In genomic region chrX:30643313-30643821, GRCh38 we compare ENCODE assay signal across 1 cellular context.
TF ChIP-seq lines count a peak whose summit lies in the region.

No MANE protein-coding gene starts in this region.

TF ChIP-seq in HepG2, 621 proteins besides CTCF, POLR2A, EP300 and RAD21 (continued from another document and continues in another):
- TF ChIP-seq ATF3 (CRISPR knock-in tag; IDR thresholded peaks at IDR 0.05) (peak; percentile 77; the same call in 1 of the 2 replicates), SALL1 (CRISPR knock-in tag; IDR thresholded peaks at IDR 0.05) (0 out of 2 replicates have a peak, but pooled peaks have one; percentile 18), ZNF501 (CRISPR knock-in tag; IDR thresholded peaks at IDR 0.05) (no peak), ZKSCAN8 (CRISPR knock-in tag; IDR thresholded peaks at IDR 0.05; ENCODE audit: borderline replicate concordance) (peak; percentile 84; the same call in 1 of the 2 replicates), ZNF678 (CRISPR knock-in tag; IDR thresholded peaks at IDR 0.05) (no peak), ZBTB43 (CRISPR knock-in tag; conservative IDR thresholded peaks at IDR 0.05) (0 out of 2 replicates have a peak, but pooled peaks have one; percentile 55), ZNF614 (CRISPR knock-in tag; IDR thresholded peaks at IDR 0.05; ENCODE audit: borderline replicate concordance) (no peak), KAT2B (IDR thresholded peaks at IDR 0.05; ENCODE audit: borderline replicate concordance, low read depth, low read length) (no peak), SOX5 (CRISPR knock-in tag; IDR thresholded peaks at IDR 0.05; ENCODE audit: borderline replicate concordance) (peak; percentile 74; the same call in 1 of the 2 replicates), ZNF704 (CRISPR knock-in tag; IDR thresholded peaks at IDR 0.05; ENCODE audit: borderline replicate concordance) (no peak), ZNF879 (CRISPR knock-in tag; IDR thresholded peaks at IDR 0.05) (no peak), SMARCC2 (IDR thresholded peaks at IDR 0.05) (no peak), CBX5 (CRISPR knock-in tag; IDR thresholded peaks at IDR 0.05; ENCODE audit: borderline replicate concordance) (no peak), MIXL1 (CRISPR knock-in tag; IDR thresholded peaks at IDR 0.05) (peak; percentile 70; the same call in 1 of the 2 replicates), TEF (CRISPR knock-in tag; IDR thresholded peaks at IDR 0.05) (no peak), ZNF296 (CRISPR knock-in tag; conservative IDR thresholded peaks at IDR 0.05) (no peak), JDP2 (CRISPR knock-in tag; IDR thresholded peaks at IDR 0.05; ENCODE audit: borderline replicate concordance) (no peak), RXRB (CRISPR knock-in tag; IDR thresholded peaks at IDR 0.05; ENCODE audit: borderline replicate concordance) (peak; percentile 84), TCF7 (IDR thresholded peaks at IDR 0.05; ENCODE audit: low read depth) (peak; percentile 93), ZNF547 (CRISPR knock-in tag; IDR thresholded peaks at IDR 0.05) (no peak), ATM (IDR thresholded peaks at IDR 0.05; ENCODE audit: borderline replicate concordance) (no peak), JUND (CRISPR knock-in tag; IDR thresholded peaks at IDR 0.05) (no peak; the same call in 1 of the 2 replicates), NPAS2 (CRISPR knock-in tag; IDR thresholded peaks at IDR 0.05; ENCODE audit: borderline replicate concordance) (no peak), FIP1L1 (IDR thresholded peaks at IDR 0.05; ENCODE audit: borderline replicate concordance, insufficient read depth, low read depth, low read length) (no peak), FOXO1 (CRISPR knock-in tag; IDR thresholded peaks at IDR 0.05) (peak; percentile 77; the same call in 1 of the 2 replicates), SP5 (CRISPR knock-in tag; IDR thresholded peaks at IDR 0.05; ENCODE audit: borderline replicate concordance, low read depth) (no peak), FOSL1 (CRISPR knock-in tag; IDR thresholded peaks at IDR 0.05; ENCODE audit: borderline replicate concordance) (no peak), HOXA3 (CRISPR knock-in tag; IDR thresholded peaks at IDR 0.05) (no peak), SUZ12 (IDR thresholded peaks at IDR 0.05; ENCODE audit: low read depth, low read length) (no peak), ERF (CRISPR knock-in tag; IDR thresholded peaks at IDR 0.05) (peak; percentile 66; the same call in 1 of the 2 replicates), ZC3H4 (CRISPR knock-in tag; IDR thresholded peaks at IDR 0.05; ENCODE audit: borderline replicate concordance) (no peak), ISX (CRISPR knock-in tag; conservative IDR thresholded peaks at IDR 0.05) (no peak), NFATC3 (CRISPR knock-in tag; IDR thresholded peaks at IDR 0.05) (no peak), ZNF737 (CRISPR knock-in tag; IDR thresholded peaks at IDR 0.05; ENCODE audit: borderline replicate concordance) (no peak), MEIS1 (CRISPR knock-in tag; IDR thresholded peaks at IDR 0.05; ENCODE audit: borderline replicate concordance) (no peak), SMAD3 (CRISPR knock-in tag; IDR thresholded peaks at IDR 0.05) (peak; percentile 52; the same call in 1 of the 2 replicates), CENPBD1 (CRISPR knock-in tag; IDR thresholded peaks at IDR 0.05; ENCODE audit: borderline replicate concordance, low read depth) (no peak), SMAD1 (CRISPR knock-in tag; IDR thresholded peaks at IDR 0.05; ENCODE audit: borderline replicate concordance, low read depth) (no peak), HOXD1 (CRISPR knock-in tag; IDR thresholded peaks at IDR 0.05) (no peak; the same call in 1 of the 2 replicates), GATAD1 (CRISPR knock-in tag; IDR thresholded peaks at IDR 0.05) (peak; percentile 43), ZNF136 (CRISPR knock-in tag; IDR thresholded peaks at IDR 0.05; ENCODE audit: low read depth) (no peak), ATAD3A (CRISPR knock-in tag; IDR thresholded peaks at IDR 0.05) (no peak), MTF2 (CRISPR knock-in tag; IDR thresholded peaks at IDR 0.05; ENCODE audit: borderline replicate concordance) (no peak), SOX13 (IDR thresholded peaks at IDR 0.05) (no peak), SOX13 (CRISPR knock-in tag; conservative IDR thresholded peaks at IDR 0.05 in 1 of 2, IDR thresholded peaks at IDR 0.05 in 1 of 2) (peak in 1 of 2 experiments; percentile 76; a peak in 2 of 4 replicates), PPARG (CRISPR knock-in tag; conservative IDR thresholded peaks at IDR 0.05) (peak; percentile 79), ZNF510 (CRISPR knock-in tag; IDR thresholded peaks at IDR 0.05; ENCODE audit: low read depth) (no peak), GATA4 (IDR thresholded peaks at IDR 0.05; ENCODE audit: borderline replicate concordance, low read depth) (peak; percentile 83; the same call in 1 of the 2 replicates), ZEB1 (IDR thresholded peaks at IDR 0.05; ENCODE audit: insufficient replicate concordance, low read depth) (no peak), HBP1 (CRISPR knock-in tag; IDR thresholded peaks at IDR 0.05; ENCODE audit: low read depth) (no peak), PHF21A (CRISPR knock-in tag; IDR thresholded peaks at IDR 0.05) (no peak), ZSCAN21 (CRISPR knock-in tag; IDR thresholded peaks at IDR 0.05; ENCODE audit: borderline replicate concordance) (no peak), BHLHE40 (IDR thresholded peaks at IDR 0.05; ENCODE audit: low read length) (no peak), ZNF30 (CRISPR knock-in tag; IDR thresholded peaks at IDR 0.05) (no peak), ZNF792 (CRISPR knock-in tag; IDR thresholded peaks at IDR 0.05) (no peak), ZSCAN22 (CRISPR knock-in tag; IDR thresholded peaks at IDR 0.05) (no peak), ZNF24 (IDR thresholded peaks at IDR 0.05) (no peak)
- TF ChIP-seq, protein P1, sequence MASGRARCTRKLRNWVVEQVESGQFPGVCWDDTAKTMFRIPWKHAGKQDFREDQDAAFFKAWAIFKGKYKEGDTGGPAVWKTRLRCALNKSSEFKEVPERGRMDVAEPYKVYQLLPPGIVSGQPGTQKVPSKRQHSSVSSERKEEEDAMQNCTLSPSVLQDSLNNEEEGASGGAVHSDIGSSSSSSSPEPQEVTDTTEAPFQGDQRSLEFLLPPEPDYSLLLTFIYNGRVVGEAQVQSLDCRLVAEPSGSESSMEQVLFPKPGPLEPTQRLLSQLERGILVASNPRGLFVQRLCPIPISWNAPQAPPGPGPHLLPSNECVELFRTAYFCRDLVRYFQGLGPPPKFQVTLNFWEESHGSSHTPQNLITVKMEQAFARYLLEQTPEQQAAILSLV (CRISPR knock-in tag; IDR thresholded peaks at IDR 0.05; ENCODE audit: borderline replicate concordance): no peak
- TF ChIP-seq, protein P2, sequence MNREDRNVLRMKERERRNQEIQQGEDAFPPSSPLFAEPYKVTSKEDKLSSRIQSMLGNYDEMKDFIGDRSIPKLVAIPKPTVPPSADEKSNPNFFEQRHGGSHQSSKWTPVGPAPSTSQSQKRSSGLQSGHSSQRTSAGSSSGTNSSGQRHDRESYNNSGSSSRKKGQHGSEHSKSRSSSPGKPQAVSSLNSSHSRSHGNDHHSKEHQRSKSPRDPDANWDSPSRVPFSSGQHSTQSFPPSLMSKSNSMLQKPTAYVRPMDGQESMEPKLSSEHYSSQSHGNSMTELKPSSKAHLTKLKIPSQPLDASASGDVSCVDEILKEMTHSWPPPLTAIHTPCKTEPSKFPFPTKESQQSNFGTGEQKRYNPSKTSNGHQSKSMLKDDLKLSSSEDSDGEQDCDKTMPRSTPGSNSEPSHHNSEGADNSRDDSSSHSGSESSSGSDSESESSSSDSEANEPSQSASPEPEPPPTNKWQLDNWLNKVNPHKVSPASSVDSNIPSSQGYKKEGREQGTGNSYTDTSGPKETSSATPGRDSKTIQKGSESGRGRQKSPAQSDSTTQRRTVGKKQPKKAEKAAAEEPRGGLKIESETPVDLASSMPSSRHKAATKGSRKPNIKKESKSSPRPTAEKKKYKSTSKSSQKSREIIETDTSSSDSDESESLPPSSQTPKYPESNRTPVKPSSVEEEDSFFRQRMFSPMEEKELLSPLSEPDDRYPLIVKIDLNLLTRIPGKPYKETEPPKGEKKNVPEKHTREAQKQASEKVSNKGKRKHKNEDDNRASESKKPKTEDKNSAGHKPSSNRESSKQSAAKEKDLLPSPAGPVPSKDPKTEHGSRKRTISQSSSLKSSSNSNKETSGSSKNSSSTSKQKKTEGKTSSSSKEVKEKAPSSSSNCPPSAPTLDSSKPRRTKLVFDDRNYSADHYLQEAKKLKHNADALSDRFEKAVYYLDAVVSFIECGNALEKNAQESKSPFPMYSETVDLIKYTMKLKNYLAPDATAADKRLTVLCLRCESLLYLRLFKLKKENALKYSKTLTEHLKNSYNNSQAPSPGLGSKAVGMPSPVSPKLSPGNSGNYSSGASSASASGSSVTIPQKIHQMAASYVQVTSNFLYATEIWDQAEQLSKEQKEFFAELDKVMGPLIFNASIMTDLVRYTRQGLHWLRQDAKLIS (CRISPR knock-in tag; IDR thresholded peaks at IDR 0.05): no peak
- TF ChIP-seq, protein P3, sequence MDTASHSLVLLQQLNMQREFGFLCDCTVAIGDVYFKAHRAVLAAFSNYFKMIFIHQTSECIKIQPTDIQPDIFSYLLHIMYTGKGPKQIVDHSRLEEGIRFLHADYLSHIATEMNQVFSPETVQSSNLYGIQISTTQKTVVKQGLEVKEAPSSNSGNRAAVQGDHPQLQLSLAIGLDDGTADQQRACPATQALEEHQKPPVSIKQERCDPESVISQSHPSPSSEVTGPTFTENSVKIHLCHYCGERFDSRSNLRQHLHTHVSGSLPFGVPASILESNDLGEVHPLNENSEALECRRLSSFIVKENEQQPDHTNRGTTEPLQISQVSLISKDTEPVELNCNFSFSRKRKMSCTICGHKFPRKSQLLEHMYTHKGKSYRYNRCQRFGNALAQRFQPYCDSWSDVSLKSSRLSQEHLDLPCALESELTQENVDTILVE (CRISPR knock-in tag; IDR thresholded peaks at IDR 0.05): peak; percentile 49; the same call in 1 of the 2 replicates
- TF ChIP-seq, protein P4, sequence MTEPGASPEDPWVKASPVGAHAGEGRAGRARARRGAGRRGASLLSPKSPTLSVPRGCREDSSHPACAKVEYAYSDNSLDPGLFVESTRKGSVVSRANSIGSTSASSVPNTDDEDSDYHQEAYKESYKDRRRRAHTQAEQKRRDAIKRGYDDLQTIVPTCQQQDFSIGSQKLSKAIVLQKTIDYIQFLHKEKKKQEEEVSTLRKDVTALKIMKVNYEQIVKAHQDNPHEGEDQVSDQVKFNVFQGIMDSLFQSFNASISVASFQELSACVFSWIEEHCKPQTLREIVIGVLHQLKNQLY (CRISPR knock-in tag; IDR thresholded peaks at IDR 0.05): peak; percentile 44; the same call in 1 of the 2 replicates
- TF ChIP-seq, protein P5, sequence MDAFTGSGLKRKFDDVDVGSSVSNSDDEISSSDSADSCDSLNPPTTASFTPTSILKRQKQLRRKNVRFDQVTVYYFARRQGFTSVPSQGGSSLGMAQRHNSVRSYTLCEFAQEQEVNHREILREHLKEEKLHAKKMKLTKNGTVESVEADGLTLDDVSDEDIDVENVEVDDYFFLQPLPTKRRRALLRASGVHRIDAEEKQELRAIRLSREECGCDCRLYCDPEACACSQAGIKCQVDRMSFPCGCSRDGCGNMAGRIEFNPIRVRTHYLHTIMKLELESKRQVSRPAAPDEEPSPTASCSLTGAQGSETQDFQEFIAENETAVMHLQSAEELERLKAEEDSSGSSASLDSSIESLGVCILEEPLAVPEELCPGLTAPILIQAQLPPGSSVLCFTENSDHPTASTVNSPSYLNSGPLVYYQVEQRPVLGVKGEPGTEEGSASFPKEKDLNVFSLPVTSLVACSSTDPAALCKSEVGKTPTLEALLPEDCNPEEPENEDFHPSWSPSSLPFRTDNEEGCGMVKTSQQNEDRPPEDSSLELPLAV (CRISPR knock-in tag; conservative IDR thresholded peaks at IDR 0.05; ENCODE audit: low read depth): no peak
